ENCODE assay signal across 8 cellular contexts in the genomic region with DNA sequence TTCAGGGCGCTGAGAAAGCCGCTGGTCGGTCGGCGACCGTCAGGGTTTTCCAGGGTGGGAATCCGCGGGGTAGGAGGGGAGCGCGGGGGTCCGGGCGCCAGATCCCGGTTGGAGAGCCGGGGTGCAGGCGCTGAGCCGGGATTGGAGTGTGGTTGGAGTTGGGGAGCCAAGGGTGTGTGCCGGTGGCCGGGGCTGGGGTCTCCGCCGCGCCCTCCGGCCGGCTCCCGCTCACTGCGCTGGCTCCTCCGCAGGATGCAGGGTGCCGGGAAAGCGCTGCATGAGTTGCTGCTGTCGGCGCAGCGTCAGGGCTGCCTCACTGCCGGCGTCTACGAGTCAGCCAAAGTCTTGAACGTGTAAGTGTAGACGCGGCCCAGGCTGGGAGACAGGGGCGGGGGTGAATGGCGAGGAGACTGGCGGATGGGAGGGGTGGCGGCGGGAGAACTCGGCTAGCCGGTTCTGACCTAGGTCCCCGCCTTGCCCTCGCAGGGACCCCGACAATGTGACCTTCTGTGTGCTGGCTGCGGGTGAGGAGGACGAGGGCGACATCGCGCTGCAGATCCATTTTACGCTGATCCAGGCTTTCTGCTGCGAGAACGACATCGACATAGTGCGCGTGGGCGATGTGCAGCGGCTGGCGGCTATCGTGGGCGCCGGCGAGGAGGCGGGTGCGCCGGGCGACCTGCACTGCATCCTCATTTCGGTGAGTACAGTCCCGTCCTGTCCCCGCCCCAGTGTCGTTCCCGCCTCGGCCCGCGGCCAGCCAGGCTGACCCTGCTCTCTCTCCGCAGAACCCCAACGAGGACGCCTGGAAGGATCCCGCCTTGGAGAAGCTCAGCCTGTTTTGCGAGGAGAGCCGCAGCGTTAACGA. TPM values are rescaled to one million over a fixed set of nuclear protein-coding genes. Genes with fewer than 3 reads are reported as not detected.
DNase-seq lines count a peak whose midpoint lies in the region; ATAC-seq and TF ChIP-seq lines count a peak whose summit lies in the region.

No MANE protein-coding gene starts in this region.

- ATAC-seq in IMR-90 (ENCODE audit: low read depth) (peak; percentile 12), right lobe of liver (peak; percentile 5 to 30 (median 9)), GM19397 (IDR thresholded peaks at IDR 0.05; ENCODE audit: unreplicated experiment) (no peak)

- H4K91ac ChIP-seq in IMR-90 (ENCODE audit: insufficient read depth, low read depth, low read length) = peak overlapping the region; percentile 17; the same call in 1 of the 2 replicates

- no peaks in the 10 kb centered on the region for H3K9me3 ChIP-seq in IMR-90 (ENCODE audit: control insufficient read depth, insufficient read depth, low read length)
- H3K9me3 ChIP-seq in right lobe of liver = no peaks in the 10 kb centered on the region

- TF ChIP-seq CTCF in IMR-90 (conservative IDR thresholded peaks at IDR 0.05; ENCODE audit: low read depth, low read length) = no peak
- TF ChIP-seq CTCF in dorsolateral prefrontal cortex (IDR thresholded peaks at IDR 0.05 in 54 of 56, conservative IDR thresholded peaks at IDR 0.05 in 2 of 56; ENCODE audit: low read depth in 1 of 56, partially characterized antibody in 56 of 56) = peak in 5 of 56 donors; percentile 3 to 16 (median 11)
- TF ChIP-seq CTCF in right lobe of liver (IDR thresholded peaks at IDR 0.05) = no peak

- intact Hi-C loops in IMR-90 (cut with micrococcal nuclease) = no loop called here
- intact Hi-C loops in dorsolateral prefrontal cortex (cut with DNase I) = loop anchor here (2.0 to 10.0 kb wide), 6 partner anchors 55 to 1039 kb away; partner anchors contain the start of gene DIRAS2 (in 1 of the 2)
- intact Hi-C loops in right lobe of liver (cut with DNase I) = loop anchor here (2.0 to 10.0 kb wide), 3 partner anchors 49 to 315 kb away; no protein-coding TSS in a partner anchor

- H3K36me3 ChIP-seq in IMR-90 (ENCODE audit: control insufficient read depth, insufficient read depth, low read length) = no peaks in the 10 kb centered on the region
- H3K36me3 ChIP-seq in right lobe of liver = peaks cover 0 to 11% (median 4%) of the 10 kb centered on the region in 4 donors

- H2AK9ac ChIP-seq in IMR-90 (replicated peaks; ENCODE audit: low read depth, low read length, poor library complexity) = peak overlapping the region; percentile 52

- H3K9ac ChIP-seq in IMR-90 (ENCODE audit: low read depth, low read length) = no peak overlapping the region

- H3K4me1 ChIP-seq in IMR-90 (ENCODE audit: control insufficient read depth, insufficient read depth, low read length) (peaks cover 5% of the 10 kb centered on the region), right lobe of liver (peaks cover 0 to 30% (median 6%) of the 10 kb centered on the region in 4 donors)

- peaks cover 23% of the 10 kb centered on the region for H3K27me3 ChIP-seq in IMR-90 (ENCODE audit: control insufficient read depth, insufficient read depth, low read length)
- no peaks in the 10 kb centered on the region for H3K27me3 ChIP-seq in dorsolateral prefrontal cortex
- no peaks in the 10 kb centered on the region for H3K27me3 ChIP-seq in right lobe of liver

- H3K56ac ChIP-seq in IMR-90 (ENCODE audit: extremely low read depth, insufficient read depth, low read length) = no peak overlapping the region

- peak overlapping the region in 1 of 2 experiments; percentile 83; a peak in 1 of 4 replicates for H4K8ac ChIP-seq in IMR-90 (ENCODE audit: low read depth in 2 of 2, low read length in 2 of 2)

- H2AFZ ChIP-seq in IMR-90 (replicated peaks; ENCODE audit: low read length, poor library complexity) = peak overlapping the region; percentile 85

- H3K4me3 ChIP-seq in IMR-90 (ENCODE audit: insufficient read depth, low read depth, low read length) = peak overlapping the region; percentile 54
- peak overlapping the region; percentile 35 to 89 (median 78) for H3K4me3 ChIP-seq in dorsolateral prefrontal cortex
- H3K4me3 ChIP-seq in right lobe of liver = peak overlapping the region; percentile 72 to 92 (median 84)

- no peak for TF ChIP-seq RAD21 in IMR-90 (IDR thresholded peaks at IDR 0.05; ENCODE audit: low read length)

- no peak overlapping the region for H2AK5ac ChIP-seq in IMR-90 (ENCODE audit: low read depth, low read length)

- H3K14ac ChIP-seq in IMR-90 (replicated peaks; ENCODE audit: low read depth, low read length) = no peak overlapping the region

- H2BK5ac ChIP-seq in IMR-90 (ENCODE audit: low read depth, low read length, poor library complexity, severe bottlenecking) = no peak overlapping the region

- POLR2A ChIA-PET in IMR-90 (lab: Charles Lee; ENCODE audit: unreplicated experiment) = no interaction called here

- CTCF ChIA-PET in IMR-90 (lab: Yijun Ruan, JAX) = interaction anchor here (1.2 to 1.8 kb wide), 2 partner anchors 12 to 495 kb away, joined by 4 to 9 read pairs; no protein-coding TSS in a partner anchor

- H2BK120ac ChIP-seq in IMR-90 (ENCODE audit: low read depth, low read length) = peak overlapping the region; percentile 33; the same call in 1 of the 2 replicates

- no peak overlapping the region for H2BK20ac ChIP-seq in IMR-90 (ENCODE audit: low read depth, low read length)

- H2BK15ac ChIP-seq in IMR-90 (ENCODE audit: low read depth, low read length) = no peak overlapping the region

- dilution Hi-C loops in IMR-90 (cut with HindIII; ENCODE audit: low sequenced_read_pairs, unreplicated experiment) = no loop called here

- WGBS in IMR-90 (ENCODE audit: extremely low coverage in 2 of 2, insufficient read length in 1 of 2), 2 experiments = 4% methylated on average over 39 of the region's 85 CpGs; no CpG with 5 or more reads in 1 of the 2 experiments
- 0% methylated on average over 23 of the region's 85 CpGs for WGBS in right lobe of liver (ENCODE audit: insufficient coverage, low coverage, low lambda C conversion rate, missing lambda C conversion rate)

- no peak for TF ChIP-seq POLR2A in IMR-90 (IDR thresholded peaks at IDR 0.05; ENCODE audit: low read depth, low read length)
- TF ChIP-seq POLR2A in right lobe of liver (IDR thresholded peaks at IDR 0.05) = no peak

- no peak overlapping the region for H4K5ac ChIP-seq in IMR-90 (ENCODE audit: low read depth, low read length)

- no peak overlapping the region for H3K23ac ChIP-seq in IMR-90 (ENCODE audit: low read depth, low read length)

- H3K27ac ChIP-seq in IMR-90 (ENCODE audit: insufficient read depth, low read length) = no peak overlapping the region
- H3K27ac ChIP-seq in dorsolateral prefrontal cortex = peak overlapping the region; percentile 10 to 96 (median 90)
- peak overlapping the region; percentile 86 to 94 (median 89) for H3K27ac ChIP-seq in right lobe of liver

- DNase-seq in EH (ENCODE audit: low read depth) (peak; percentile 46), IMR-90 (peak; percentile 19), dorsolateral prefrontal cortex (peak; percentile 41 to 83 (median 64)), right lobe of liver (peak; percentile 68 to 76 (median 73)), GM03348 (ENCODE audit: low spot score) (no peak)
- DNase-seq in activated CD4-positive, alpha-beta T cell treated with anti-CD3 and anti-CD28 coated beads, Interleukin-2, amount 50 U/mL, for 48 hours = peak; percentile 66 to 71
- DNase-seq in stimulated activated CD4-positive, alpha-beta T cell treated with anti-CD3 and anti-CD28 coated beads, Interleukin-2, amount 100 ng/mL, for 4 hours (ENCODE audit: low read depth) = peak; percentile 64

- H3K79me1 ChIP-seq in IMR-90 (ENCODE audit: low read depth in 1 of 2, low read length in 2 of 2) = no peaks in the 10 kb centered on the region

- no peak overlapping the region for H3K18ac ChIP-seq in IMR-90 (ENCODE audit: low read depth, low read length)

- H3K9me1 ChIP-seq in IMR-90 (ENCODE audit: insufficient read depth, low read length) = no peaks in the 10 kb centered on the region; the same call in 1 of the 2 replicates

- no TSS peak for BruUV-seq in IMR-90 (replicated peaks; lab: Mats Ljungman, UMichigan)

- peak overlapping the region; percentile 94 for H3K4me2 ChIP-seq in IMR-90 (ENCODE audit: low read depth, low read length)

- H4K20me1 ChIP-seq in IMR-90 (ENCODE audit: insufficient read depth, low read length) = no peaks in the 10 kb centered on the region

- in situ Hi-C loops in IMR-90 (cut with MboI; ENCODE audit: low sequenced_read_pairs) = no loop called here

- peak overlapping the region; percentile 42 for H3K4ac ChIP-seq in IMR-90 (ENCODE audit: low read depth, low read length)

TF ChIP-seq in IMR-90, 13 proteins besides CTCF, POLR2A, EP300 and RAD21 (continues in another document):
- TF ChIP-seq BHLHE40 (IDR thresholded peaks at IDR 0.05; ENCODE audit: low read depth, low read length) (no peak), CHD1 (IDR thresholded peaks at IDR 0.05; ENCODE audit: low read depth, low read length) (no peak), ELK1 (IDR thresholded peaks at IDR 0.05; ENCODE audit: borderline replicate concordance, low read depth, low read length) (no peak), FOS (IDR thresholded peaks at IDR 0.05; ENCODE audit: low read depth, low read length) (no peak), SMC3 (IDR thresholded peaks at IDR 0.05; ENCODE audit: low read depth, low read length) (no peak), MAFK (IDR thresholded peaks at IDR 0.05; ENCODE audit: low read depth, low read length) (no peak), MAZ (IDR thresholded peaks at IDR 0.05; ENCODE audit: borderline replicate concordance, low read depth, low read length) (no peak), NFE2L2 (IDR thresholded peaks at IDR 0.05; ENCODE audit: low read depth, low read length) (no peak), CEBPB (IDR thresholded peaks at IDR 0.05; ENCODE audit: low read depth, low read length) (no peak), RCOR1 (IDR thresholded peaks at IDR 0.05; ENCODE audit: insufficient replicate concordance, low read length) (no peak)

RNA-seq across cellular contexts. Expression of gene GADD45G, which starts 0.6 kb away (rescaled TPM):
- total RNA-seq in IMR-90 (2012; rRNA removed) (not detected in 2 replicates), dorsolateral prefrontal cortex (10 to 100 TPM in 73 of 120 experiments, 1 to 10 TPM in 47; 2.4 to 44.3 (median 11.7) TPM), right lobe of liver (100 to 1,000 TPM in 2 of 6 experiments, 10 to 100 TPM in 4; 11.4 to 130 (median 30.9) TPM)
- polyA plus RNA-seq in IMR-90 (2012; rRNA removed) = 0.15 and 0.30 TPM in 2 replicates
- polyA plus RNA-seq in IMR-90 (2012; cell fraction: cytosol; rRNA removed) = 0.56 and 1.0 TPM in 2 replicates
- polyA plus RNA-seq in IMR-90 (2012; cell fraction: nucleus; rRNA removed; ENCODE audit: low replicate concordance) = 0.56 and 1.8 TPM in 2 replicates
